7 cellular contexts compared by ENCODE assay signal in genomic region chr12:26119391-26119981, GRCh38. TPM values are rescaled to one million over a fixed set of nuclear protein-coding genes. Genes with fewer than 3 reads are reported as not detected.
DNase-seq lines count a peak whose midpoint lies in the region; ATAC-seq and TF ChIP-seq lines count a peak whose summit lies in the region.

No MANE protein-coding gene starts in this region.

- no peak overlapping the region for H2AFZ ChIP-seq in SU-DHL-6 (ENCODE audit: low read depth, low read length, severe bottlenecking)

- no peaks in the 10 kb centered on the region for H3F3A ChIP-seq in SU-DHL-6 (ENCODE audit: insufficient read depth)

- H3K4me1 ChIP-seq in foreskin keratinocyte (peaks cover 2% of the 10 kb centered on the region), skeletal muscle tissue (ENCODE audit: control insufficient read depth in 3 of 3, insufficient read depth in 3 of 3, low read length in 3 of 3) (peaks cover 43 to 54% (median 50%) of the 10 kb centered on the region in 3 donors)

- H3K9ac ChIP-seq in SU-DHL-6 (ENCODE audit: low read length) (no peak overlapping the region), skeletal muscle tissue (ENCODE audit: low read depth in 1 of 3, low read length in 3 of 3) (peak overlapping the region; percentile 42 to 83 (median 51))

- ATAC-seq in foreskin keratinocyte (no peak), left colon (no peak)

- H3K36me3 ChIP-seq in SU-DHL-6 (ENCODE audit: low read length) (no peaks in the 10 kb centered on the region), skeletal muscle tissue (ENCODE audit: control insufficient read depth in 3 of 3, insufficient read depth in 3 of 3, low read length in 3 of 3) (peaks cover 0 to 4% (median 0%) of the 10 kb centered on the region in 3 donors)

- H3K27me3 ChIP-seq in SU-DHL-6 (ENCODE audit: low read length) = no peaks in the 10 kb centered on the region
- peaks cover 37% of the 10 kb centered on the region for H3K27me3 ChIP-seq in foreskin keratinocyte
- no peaks in the 10 kb centered on the region for H3K27me3 ChIP-seq in skeletal muscle tissue (ENCODE audit: control insufficient read depth in 3 of 3, insufficient read depth in 3 of 3, low read length in 3 of 3)

- TF ChIP-seq CTCF in GM12875 (IDR thresholded peaks at IDR 0.05; ENCODE audit: borderline replicate concordance, insufficient read depth, low read depth, low read length) = peak; percentile 21; the same call in 1 of the 2 replicates
- peak; percentile 54 for TF ChIP-seq CTCF in SU-DHL-6 (IDR thresholded peaks at IDR 0.05; ENCODE audit: insufficient read depth, low read length, poor library complexity, severe bottlenecking)
- peak; percentile 78 for TF ChIP-seq CTCF in foreskin keratinocyte (conservative IDR thresholded peaks at IDR 0.05)

- no peaks in the 10 kb centered on the region for H3K79me2 ChIP-seq in SU-DHL-6 (ENCODE audit: insufficient read depth, low read length)

- no peaks in the 10 kb centered on the region for H3K9me2 ChIP-seq in SU-DHL-6 (replicated peaks; ENCODE audit: insufficient read depth, low read length)

- no peak overlapping the region for H3K4me2 ChIP-seq in SU-DHL-6 (ENCODE audit: low read depth, low read length, poor library complexity, severe bottlenecking)

- H3K4me3 ChIP-seq in GM12875 (ENCODE audit: low read depth, low read length) (no peak overlapping the region), SU-DHL-6 (ENCODE audit: insufficient read depth, low read length, poor library complexity, severe bottlenecking) (no peak overlapping the region), skeletal muscle tissue (ENCODE audit: low read length in 3 of 3) (peak overlapping the region in 1 of 3 donors; percentile 35)

- H3K9me3 ChIP-seq in SU-DHL-6 (ENCODE audit: insufficient read depth, low read length) (no peaks in the 10 kb centered on the region), skeletal muscle tissue (ENCODE audit: control insufficient read depth in 3 of 3, low read length in 3 of 3) (no peaks in the 10 kb centered on the region)

- no peak for TF ChIP-seq EP300 in Ishikawa (IDR thresholded peaks at IDR 0.05; ENCODE audit: borderline replicate concordance)

- intact Hi-C loops in left colon (cut with DNase I, micrococcal nuclease) = loop anchor here in 1 of 2 donors (10.0 kb wide), 1 partner anchor 585 kb away; no protein-coding TSS in a partner anchor

- no peaks in the 10 kb centered on the region for H4K20me1 ChIP-seq in SU-DHL-6 (ENCODE audit: low read depth, low read length)

- peak; percentile 84 for TF ChIP-seq RAD21 in Ishikawa (IDR thresholded peaks at IDR 0.05; ENCODE audit: low read depth)

- no peak for DNase-seq in foreskin keratinocyte
- no peak for DNase-seq in left colon
- DNase-seq in activated T-cell treated with anti-CD3 and anti-CD28 coated beads for 4 hours = no peak

- H3K27ac ChIP-seq in SU-DHL-6 (ENCODE audit: low read depth, low read length) (no peak overlapping the region), foreskin keratinocyte (no peak overlapping the region), skeletal muscle tissue (ENCODE audit: low read depth, low read length) (peak overlapping the region; percentile 86)

TF ChIP-seq in Ishikawa, 13 proteins besides CTCF, POLR2A, EP300 and RAD21:
- TF ChIP-seq REST (IDR thresholded peaks at IDR 0.05; ENCODE audit: low read depth) (no peak), ZBTB7A (IDR thresholded peaks at IDR 0.05; ENCODE audit: low read depth) (no peak), EGR1 (IDR thresholded peaks at IDR 0.05) (no peak), YY1 (IDR thresholded peaks at IDR 0.05; ENCODE audit: low read depth) (no peak), USF1 (IDR thresholded peaks at IDR 0.05) (no peak), CEBPB (IDR thresholded peaks at IDR 0.05) (no peak), TAF1 (IDR thresholded peaks at IDR 0.05; ENCODE audit: low read depth) (no peak), TCF12 (IDR thresholded peaks at IDR 0.05; ENCODE audit: low read depth) (no peak), CREB1 (IDR thresholded peaks at IDR 0.05; ENCODE audit: low read depth) (no peak), NFIC (IDR thresholded peaks at IDR 0.05) (no peak), MAX (IDR thresholded peaks at IDR 0.05) (no peak), FOXM1 (IDR thresholded peaks at IDR 0.05; ENCODE audit: borderline replicate concordance, low read depth) (no peak), TEAD4 (IDR thresholded peaks at IDR 0.05) (no peak)

RNA-seq across cellular contexts. Expression of gene BHLHE41, which starts 5.4 kb away (rescaled TPM):
- total RNA-seq in foreskin keratinocyte = 0.03 and 0.14 TPM in 2 replicates
- polyA plus RNA-seq in foreskin keratinocyte = 0.07 and 0.11 TPM in 2 replicates
- 1.0 TPM for total RNA-seq in skeletal muscle tissue
- 10 to 100 TPM; 35.4 to 48.4 TPM for total RNA-seq in left colon

Comparison
In these comparisons a context has a peak if more than half of its experiments do, and no peak if none do; other contexts are left out.
1. CTCF ChIP-seq: peak in every context shown above with its lines; median percentile 78 in foreskin keratinocyte; 54 in SU-DHL-6; 21 in GM12875.
2. RNA of gene BHLHE41, which starts 5.4 kb away (total RNA-seq): 35.4 to 48.4 TPM in left colon; 1.0 TPM in skeletal muscle tissue (single experiment) and 0.03 to 0.14 TPM in foreskin keratinocyte; every median in the first group is over 10 times any median in the second.